ENCODE assay signal across 30 cellular contexts in the genomic region with DNA sequence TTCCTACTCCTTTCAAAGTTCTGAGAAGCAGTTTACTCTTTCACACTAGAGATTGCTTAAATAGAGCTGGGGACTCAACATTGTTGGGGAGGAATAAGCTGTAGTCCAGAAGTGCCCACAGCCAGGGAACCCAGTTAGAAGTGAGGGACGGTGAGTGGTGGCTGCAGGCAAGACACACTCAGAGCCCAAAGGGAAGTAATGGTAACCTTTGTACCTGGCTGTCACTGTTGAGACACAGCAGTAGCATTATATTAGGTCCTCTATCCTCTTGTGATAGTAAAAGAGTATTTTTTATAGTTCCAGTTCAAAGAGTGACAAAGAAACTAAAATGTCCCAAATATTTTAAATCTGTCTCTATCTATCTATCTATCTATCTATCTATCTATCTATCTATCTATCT.
"Had no signal": no experiment of that assay in that cellular context is flagged by ENCODE, and none has a peak within 500 bp of the region (broad histone marks: within the 10 kb centered on the region; RNA-seq: fewer than 3 reads in every experiment).

No MANE protein-coding gene starts in this region.

- FAIRE-seq: urothelium cell line had no signal

- H3K27me3 ChIP-seq: neural progenitor cell, ovary, spleen, stomach, thyroid gland, tibial nerve, upper lobe of left lung, vagina had no signal

- H3K9ac ChIP-seq: neural progenitor cell, parathyroid adenoma had no signal

- H3K27ac Mint-ChIP-seq: naive thymus-derived CD4-positive, alpha-beta T cell; natural killer cell; nephron; neural progenitor cell; progenitor cell of endocrine pancreas; stimulated activated memory B cell treated with anti-CD40 and anti-IgM and Interleukin-4, amounts not matched to agents 10 μg/mL and 1 μg/mL and 100 μg/mL, for 72 hours; stimulated activated naive CD8-positive, alpha-beta T cell treated with anti-CD3 and anti-CD28 coated beads, Interleukin-15, Interleukin-2, amounts not matched to agents 100 ng/mL and 50 ng/mL, for 24 hours had no signal

- H2AFZ ChIP-seq: neural progenitor cell, parathyroid adenoma had no signal

- H3K9me3 Mint-ChIP-seq: natural killer cell; nephron; stimulated activated naive CD8-positive, alpha-beta T cell treated with anti-CD3 and anti-CD28 coated beads, Interleukin-15, Interleukin-2, amounts not matched to agents 100 ng/mL and 50 ng/mL, for 24 hours had no signal

- H3K27me3 Mint-ChIP-seq: progenitor cell of endocrine pancreas; stimulated activated memory B cell treated with anti-CD40 and anti-IgM and Interleukin-4, amounts not matched to agents 10 μg/mL and 1 μg/mL and 100 μg/mL, for 72 hours had no signal

- H3K4me2 ChIP-seq: neural progenitor cell, smooth muscle cell had no signal

- H3K36me3 ChIP-seq: neural progenitor cell, ovary, spleen, stomach, thoracic aorta, thyroid gland, tibial nerve, upper lobe of left lung, vagina had no signal

- H3K4me3 Mint-ChIP-seq: naive thymus-derived CD4-positive, alpha-beta T cell; natural killer cell; nephron; neural progenitor cell; stimulated activated memory B cell treated with anti-CD40 and anti-IgM and Interleukin-4, amounts not matched to agents 10 μg/mL and 1 μg/mL and 100 μg/mL, for 72 hours; stimulated activated naive CD8-positive, alpha-beta T cell treated with anti-CD3 and anti-CD28 coated beads, Interleukin-15, Interleukin-2, amounts not matched to agents 100 ng/mL and 50 ng/mL, for 24 hours had no signal

- H3K27ac ChIP-seq: neural progenitor cell, ovary, parathyroid adenoma, psoas muscle, spleen, stomach, thoracic aorta, thyroid gland, tibial nerve, upper lobe of left lung, vagina had no signal

- ATAC-seq: naive thymus-derived CD4-positive, alpha-beta T cell; natural killer cell; psoas muscle; right cardiac atrium; sciatic nerve; stimulated activated memory B cell treated with anti-CD40 and anti-IgM and Interleukin-4, amounts not matched to agents 10 μg/mL and 1 μg/mL and 100 μg/mL, for 72 hours had no signal

- H3K36me3 Mint-ChIP-seq: naive thymus-derived CD4-positive, alpha-beta T cell; natural killer cell; neural progenitor cell; stimulated activated memory B cell treated with anti-CD40 and anti-IgM and Interleukin-4, amounts not matched to agents 10 μg/mL and 1 μg/mL and 100 μg/mL, for 72 hours had no signal

- H3K9me3 ChIP-seq: ovary, psoas muscle, stomach, thoracic aorta, thyroid gland, tibial nerve, upper lobe of left lung, vagina had no signal

- H3K79me2 ChIP-seq: parathyroid adenoma had no signal

- H3K4me1 ChIP-seq: neural progenitor cell, parathyroid adenoma, psoas muscle, spleen, stomach, thyroid gland, tibial nerve, upper lobe of left lung, vagina had no signal

- H3K4me1 Mint-ChIP-seq: naive thymus-derived CD4-positive, alpha-beta T cell; natural killer cell; nephron; neural progenitor cell; stimulated activated memory B cell treated with anti-CD40 and anti-IgM and Interleukin-4, amounts not matched to agents 10 μg/mL and 1 μg/mL and 100 μg/mL, for 72 hours had no signal

- DNase-seq: naive thymus-derived CD4-positive, alpha-beta T cell; natural killer cell; occipital lobe; ovary; posterior cingulate gyrus; psoas muscle; right cardiac atrium; spleen; stimulated activated CD4-positive, alpha-beta T cell treated with anti-CD3 and anti-CD28 coated beads, Interleukin-12 subunit alpha, Interleukin-12 subunit beta, amount 100 ng/mL, for 4 hours; stimulated activated CD4-positive, alpha-beta T cell treated with anti-CD3 and anti-CD28 coated beads, Interleukin-1b, Interleukin-23, amount 100 ng/mL, for 48 hours; stimulated activated CD4-positive, alpha-beta T cell treated with anti-CD3 and anti-CD28 coated beads, Interleukin-4, amount 100 ng/mL, for 1 hour; stimulated activated CD4-positive, alpha-beta T cell treated with anti-CD3 and anti-CD28 coated beads, Interleukin-4, amount 100 ng/mL, for 4 hours; stimulated activated CD8-positive, alpha-beta memory T cell treated with anti-CD3 and anti-CD28 coated beads, Interleukin-4, amount 100 ng/mL, for 48 hours; stimulated activated naive CD4-positive, alpha-beta T cell; stomach; thyroid gland; trophoblast cell; upper lobe of left lung had no signal

- H3K4me3 ChIP-seq: neural progenitor cell, ovary, psoas muscle, smooth muscle cell, spleen, stomach, thoracic aorta, thyroid gland, tibial nerve, upper lobe of left lung, vagina had no signal
